Comparison of ENCODE assay signal across 34 cellular contexts in the genomic region with DNA sequence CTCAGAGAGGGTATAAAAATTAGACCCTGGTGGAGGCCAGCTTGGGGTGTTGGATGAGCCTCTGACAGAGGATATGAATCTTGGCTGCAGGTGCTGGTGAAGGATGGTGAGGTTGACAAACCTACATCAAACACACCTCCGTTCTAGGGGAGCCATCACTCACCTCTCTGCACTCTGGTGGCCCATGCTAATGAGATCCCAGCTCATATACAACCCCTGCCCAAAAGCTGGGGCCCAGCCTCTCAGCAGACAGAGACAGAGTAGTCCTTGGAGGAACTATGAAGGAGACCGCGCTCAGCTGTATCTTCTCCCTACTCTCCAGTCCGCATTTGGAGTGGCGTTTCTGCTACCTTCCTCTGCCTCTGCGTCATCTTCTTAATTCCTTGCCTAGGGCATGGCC.
"Had no signal": no experiment of that assay in that cellular context is flagged by ENCODE, and none has a peak within 500 bp of the region (broad histone marks: within the 10 kb centered on the region; RNA-seq: fewer than 3 reads in every experiment).

No MANE protein-coding gene starts in this region.

- H3K4me3 ChIP-seq: adrenal gland, body of pancreas, cardiac muscle cell, coronary artery, dorsolateral prefrontal cortex had no signal

- H3K9me3 ChIP-seq: adrenal gland, body of pancreas had no signal

- H3K9me3 Mint-ChIP-seq: activated B cell treated with CpG ODN at 0.5 μM for 24 hours; activated CD4-positive, alpha-beta memory T cell treated with anti-CD3 and anti-CD28 coated beads for 36 hours; activated naive CD4-positive, alpha-beta T cell treated with anti-CD3 and anti-CD28 coated beads, Interleukin-2, amount 50 U/mL, for 24 hours; activated naive CD8-positive, alpha-beta T cell treated with anti-CD3 and anti-CD28 coated beads for 36 hours; activated naive CD8-positive, alpha-beta T cell treated with anti-CD3 and anti-CD28 coated beads, Interleukin-2, amount 50 U/mL, for 24 hours; activated T-cell treated with anti-CD3 and anti-CD28 coated beads, Interleukin-2, amount 50 U/mL, for 24 hours; activated T-cell treated with anti-CD3 and anti-CD28 coated beads, Interleukin-2, amount 50 U/mL, for 72 hours; dendritic cell treated with granulocyte-macrophage colony-stimulating factor and Interleukin-4, amounts not matched to agents 40 ng/mL and 50 ng/mL, for 4 days; effector memory CD8-positive, alpha-beta T cell; T-helper 2 cell treated with Interferon-gamma antibody and Interleukin-4, amounts not matched to agents 5 μg/mL and 100 μg/mL, for 36 hours had no signal

- H3K27me3 Mint-ChIP-seq: activated CD4-positive, alpha-beta memory T cell treated with anti-CD3 and anti-CD28 coated beads for 36 hours; activated naive CD4-positive, alpha-beta T cell treated with anti-CD3 and anti-CD28 coated beads, Interleukin-2, amount 50 U/mL, for 24 hours had no signal

- H3K4me1 Mint-ChIP-seq: activated B cell treated with CpG ODN at 0.5 μM for 24 hours; activated CD8-positive, alpha-beta memory T cell treated with anti-CD3 and anti-CD28 coated beads, Interleukin-2, amount 10 ng/mL, durations not matched to agents 7 days and 5 days; activated naive CD4-positive, alpha-beta T cell treated with anti-CD3 and anti-CD28 coated beads, Interleukin-2, amount 50 U/mL, for 24 hours; activated naive CD8-positive, alpha-beta T cell treated with anti-CD3 and anti-CD28 coated beads for 36 hours; activated naive CD8-positive, alpha-beta T cell treated with anti-CD3 and anti-CD28 coated beads, Interleukin-2, amount 50 U/mL, for 24 hours; T-helper 17 cell had no signal

- ATAC-seq: activated CD4-positive, CD25-positive, alpha-beta regulatory T cell treated with anti-CD3 and anti-CD28 coated beads, Interleukin-2, amount 50 U/mL, for 24 hours; activated CD8-positive, alpha-beta memory T cell treated with anti-CD3 and anti-CD28 coated beads, Interleukin-2, amount 10 ng/mL, durations not matched to agents 7 days and 5 days; activated CD8-positive, alpha-beta T cell treated with anti-CD3 and anti-CD28 coated beads, Interleukin-2, amount 10 ng/mL, durations not matched to agents 7 days and 5 days; activated naive CD8-positive, alpha-beta T cell treated with anti-CD3 and anti-CD28 coated beads, Interleukin-2, amount 50 U/mL, for 24 hours; activated T-cell treated with anti-CD3 and anti-CD28 coated beads, Interleukin-2, amount 50 U/mL, for 72 hours; body of pancreas; effector memory CD8-positive, alpha-beta T cell; T-helper 17 cell had no signal

- H3K27me3 ChIP-seq: adrenal gland, body of pancreas, cardiac muscle cell, dorsolateral prefrontal cortex had no signal

- H3K27ac Mint-ChIP-seq: activated B cell treated with CpG ODN at 0.5 μM for 24 hours; activated CD4-positive, alpha-beta memory T cell treated with anti-CD3 and anti-CD28 coated beads for 36 hours; activated CD8-positive, alpha-beta memory T cell treated with anti-CD3 and anti-CD28 coated beads, Interleukin-2, amount 10 ng/mL, durations not matched to agents 7 days and 5 days; activated CD8-positive, alpha-beta T cell treated with anti-CD3 and anti-CD28 coated beads, Interleukin-2, amount 10 ng/mL, durations not matched to agents 7 days and 5 days; activated naive CD4-positive, alpha-beta T cell treated with anti-CD3 and anti-CD28 coated beads, Interleukin-2, amount 50 U/mL, for 24 hours; activated naive CD8-positive, alpha-beta T cell treated with anti-CD3 and anti-CD28 coated beads for 36 hours; activated naive CD8-positive, alpha-beta T cell treated with anti-CD3 and anti-CD28 coated beads, Interleukin-2, amount 50 U/mL, for 24 hours; activated T-cell treated with anti-CD3 and anti-CD28 coated beads, Interleukin-2, amount 50 U/mL, for 24 hours; activated T-cell treated with anti-CD3 and anti-CD28 coated beads, Interleukin-2, amount 50 U/mL, for 72 hours; dendritic cell treated with granulocyte-macrophage colony-stimulating factor and Interleukin-4, amounts not matched to agents 40 ng/mL and 50 ng/mL, for 4 days; effector memory CD8-positive, alpha-beta T cell; T-helper 17 cell; T-helper 2 cell treated with Interferon-gamma antibody and Interleukin-4, amounts not matched to agents 5 μg/mL and 100 μg/mL, for 36 hours had no signal

- H3K36me3 Mint-ChIP-seq: activated CD4-positive, alpha-beta memory T cell treated with anti-CD3 and anti-CD28 coated beads for 36 hours; activated CD8-positive, alpha-beta memory T cell treated with anti-CD3 and anti-CD28 coated beads, Interleukin-2, amount 10 ng/mL, durations not matched to agents 7 days and 5 days; activated naive CD4-positive, alpha-beta T cell treated with anti-CD3 and anti-CD28 coated beads, Interleukin-2, amount 50 U/mL, for 24 hours; activated naive CD8-positive, alpha-beta T cell treated with anti-CD3 and anti-CD28 coated beads for 36 hours had no signal

- DNase-seq: activated B cell treated with CpG ODN at 0.5 μM for 24 hours; activated CD4-positive, alpha-beta memory T cell treated with anti-CD3 and anti-CD28 coated beads for 36 hours; activated CD4-positive, alpha-beta T cell treated with anti-CD3 and anti-CD28 coated beads for 48 hours; activated CD8-positive, alpha-beta memory T cell treated with anti-CD3 and anti-CD28 coated beads, Interleukin-2, amount 10 ng/mL, durations not matched to agents 7 days and 5 days; activated CD8-positive, alpha-beta memory T cell treated with anti-CD3 and anti-CD28 coated beads, Interleukin-2, amount 50 U/mL, for 48 hours; activated CD8-positive, alpha-beta T cell treated with anti-CD3 and anti-CD28 coated beads, Interleukin-2, amount 10 ng/mL, durations not matched to agents 7 days and 5 days; activated gamma-delta T cell treated with Interleukin-2 at 50 U/mL for 16 hours; activated naive CD4-positive, alpha-beta T cell treated with Interleukin-2 at 50 U/mL for 16 hours; activated naive CD8-positive, alpha-beta T cell treated with anti-CD3 and anti-CD28 coated beads for 36 hours; activated naive CD8-positive, alpha-beta T cell treated with anti-CD3 and anti-CD28 coated beads, Interleukin-2, amount 50 U/mL, for 24 hours; activated T-cell treated with anti-CD3 and anti-CD28 coated beads for 4 hours; activated T-cell treated with anti-CD3 and anti-CD28 coated beads, Interleukin-2, amount 50 U/mL, for 24 hours; activated T-cell treated with anti-CD3 and anti-CD28 coated beads, Interleukin-2, amount 50 U/mL, for 72 hours; adrenal gland; amygdala; aorta; body of pancreas; central memory CD4-positive, alpha-beta T cell; cerebellar nuclear complex; dorsolateral prefrontal cortex; effector CD4-positive, alpha-beta T cell; effector memory CD8-positive, alpha-beta T cell; foreskin fibroblast; T-helper 1 cell; T-helper 17 cell; T1000; WERI-Rb-1 had no signal

- H3K4me1 ChIP-seq: adrenal gland, body of pancreas had no signal

- H3K27ac ChIP-seq: adrenal gland, body of pancreas, cardiac muscle cell, coronary artery, dorsolateral prefrontal cortex, epithelial cell of prostate, WERI-Rb-1 had no signal

- H3K4me3 Mint-ChIP-seq: activated B cell treated with CpG ODN at 0.5 μM for 24 hours; activated CD4-positive, alpha-beta memory T cell treated with anti-CD3 and anti-CD28 coated beads for 36 hours; activated CD8-positive, alpha-beta memory T cell treated with anti-CD3 and anti-CD28 coated beads, Interleukin-2, amount 10 ng/mL, durations not matched to agents 7 days and 5 days; activated CD8-positive, alpha-beta T cell treated with anti-CD3 and anti-CD28 coated beads, Interleukin-2, amount 10 ng/mL, durations not matched to agents 7 days and 5 days; activated naive CD4-positive, alpha-beta T cell treated with anti-CD3 and anti-CD28 coated beads, Interleukin-2, amount 50 U/mL, for 24 hours; activated naive CD8-positive, alpha-beta T cell treated with anti-CD3 and anti-CD28 coated beads for 36 hours; activated naive CD8-positive, alpha-beta T cell treated with anti-CD3 and anti-CD28 coated beads, Interleukin-2, amount 50 U/mL, for 24 hours; activated T-cell treated with anti-CD3 and anti-CD28 coated beads, Interleukin-2, amount 50 U/mL, for 24 hours; activated T-cell treated with anti-CD3 and anti-CD28 coated beads, Interleukin-2, amount 50 U/mL, for 72 hours; dendritic cell treated with granulocyte-macrophage colony-stimulating factor and Interleukin-4, amounts not matched to agents 40 ng/mL and 50 ng/mL, for 4 days; effector memory CD8-positive, alpha-beta T cell; T-helper 17 cell; T-helper 2 cell treated with Interferon-gamma antibody and Interleukin-4, amounts not matched to agents 5 μg/mL and 100 μg/mL, for 36 hours had no signal

- H3K36me3 ChIP-seq: adrenal gland, cardiac muscle cell, WERI-Rb-1 had no signal
